11 cellular contexts compared by ENCODE assay signal in genomic region chr7:104341545-104341944, GRCh38. TPM values are rescaled to one million over a fixed set of nuclear protein-coding genes. Genes with fewer than 3 reads are reported as not detected.
DNase-seq lines count a peak whose midpoint lies in the region; FAIRE-seq and TF ChIP-seq lines count a peak whose summit lies in the region.
"Had no signal": no experiment of that assay in that cellular context is flagged by ENCODE, and none has a peak within 500 bp of the region (broad histone marks: within the 10 kb centered on the region; RNA-seq: fewer than 3 reads in every experiment).

No MANE protein-coding gene starts in this region.

- H4K8ac ChIP-seq in H1 (ENCODE audit: extremely low read depth, insufficient read depth, low read length), result no peak overlapping the region

- no peak overlapping the region for H2BK12ac ChIP-seq in H1 (ENCODE audit: low read depth, low read length)

- no peak overlapping the region for H2BK5ac ChIP-seq in H1 (ENCODE audit: low read depth, low read length)

- no peaks in the 10 kb centered on the region for H3K36me3 Mint-ChIP-seq in activated naive CD8-positive, alpha-beta T cell treated with anti-CD3 and anti-CD28 coated beads for 36 hours
- H3K36me3 Mint-ChIP-seq in CD4-positive, alpha-beta memory T cell, result no peaks in the 10 kb centered on the region

- H3K23ac ChIP-seq in H1 (ENCODE audit: insufficient read length), result no peak overlapping the region

- H3K27ac ChIP-seq in H1 (ENCODE audit: low read depth, low read length), result no peak overlapping the region
- no peak overlapping the region for H3K27ac ChIP-seq in right atrium auricular region
- no peak overlapping the region for H3K27ac ChIP-seq in CD4-positive, alpha-beta memory T cell (ENCODE audit: low read depth, low read length)

- H3K27me3 Mint-ChIP-seq in activated naive CD8-positive, alpha-beta T cell treated with anti-CD3 and anti-CD28 coated beads for 36 hours, result peaks cover 11% of the 10 kb centered on the region
- H3K27me3 Mint-ChIP-seq in CD4-positive, alpha-beta memory T cell, result no peaks in the 10 kb centered on the region

- H2BK20ac ChIP-seq in H1 (ENCODE audit: low read length), result no peak overlapping the region

- no peak overlapping the region for H2BK15ac ChIP-seq in H1 (ENCODE audit: low read length)

- no peak overlapping the region for H3K14ac ChIP-seq in H1 (ENCODE audit: insufficient read length)

- H3K27ac Mint-ChIP-seq in activated naive CD8-positive, alpha-beta T cell treated with anti-CD3 and anti-CD28 coated beads for 36 hours, result no peak overlapping the region
- no peak overlapping the region for H3K27ac Mint-ChIP-seq in CD4-positive, alpha-beta memory T cell
- H3K27ac Mint-ChIP-seq: activated naive CD8-positive, alpha-beta T cell treated with anti-CD3 and anti-CD28 coated beads, Interleukin-2, amount 50 U/mL, for 24 hours had no signal

- H3K4ac ChIP-seq in H1 (replicated peaks; ENCODE audit: insufficient read length, low read depth, low read length), result no peak overlapping the region

- DNase-seq in Ammon's horn (ENCODE audit: low spot score) (peak; percentile 49), H7 (peak; percentile 64), NCI-H748 (lab: John Stamatoyannopoulos, UW; ENCODE audit: unreplicated experiment) (peak; percentile 30), H1 (ENCODE audit: low read depth in 1 of 2, low spot score in 2 of 2) (peak in 1 of 2 experiments; percentile 61), right atrium auricular region (ENCODE audit: low spot score) (no peak)
- DNase-seq in activated naive CD4-positive, alpha-beta T cell treated with anti-CD3 and anti-CD28 coated beads, Interleukin-2, amount 50 U/mL, for 16 hours, result no peak
- no peak for DNase-seq in activated naive CD8-positive, alpha-beta T cell treated with anti-CD3 and anti-CD28 coated beads for 36 hours
- DNase-seq in CD4-positive, alpha-beta memory T cell, result no peak
- DNase-seq: activated naive CD8-positive, alpha-beta T cell treated with anti-CD3 and anti-CD28 coated beads, Interleukin-2, amount 50 U/mL, for 24 hours; NCI-H1436 treated with DMSO at 0.1 percent for 48 hours had no signal

- TF ChIP-seq CTCF in H1 (IDR thresholded peaks at IDR 0.05; ENCODE audit: control extremely low read depth in 1 of 3, insufficient read depth in 1 of 3, low read depth in 1 of 3, low read length in 3 of 3) (peak; percentile 70 to 81 (median 79)), right atrium auricular region (IDR thresholded peaks at IDR 0.05) (no peak)

- H3K79me2 ChIP-seq in H1 (ENCODE audit: control insufficient read depth in 1 of 2, insufficient read depth in 2 of 2, low read length in 2 of 2), result no peaks in the 10 kb centered on the region

- no peaks in the 10 kb centered on the region for H3K36me3 ChIP-seq in H7 (replicated peaks; ENCODE audit: control insufficient read depth, insufficient read depth, low read length)
- no peaks in the 10 kb centered on the region for H3K36me3 ChIP-seq in H1 (ENCODE audit: control insufficient read depth in 2 of 4, insufficient read depth in 4 of 4, low read length in 3 of 4)
- H3K36me3 ChIP-seq in right atrium auricular region, result no peaks in the 10 kb centered on the region
- no peaks in the 10 kb centered on the region for H3K36me3 ChIP-seq in CD4-positive, alpha-beta memory T cell (ENCODE audit: insufficient read depth, low read length)

- intact Hi-C loops in CD4-positive, alpha-beta memory T cell (cut with micrococcal nuclease), result no loop called here

- H3K4me3 Mint-ChIP-seq in activated naive CD8-positive, alpha-beta T cell treated with anti-CD3 and anti-CD28 coated beads for 36 hours, result no peak overlapping the region
- no peak overlapping the region for H3K4me3 Mint-ChIP-seq in CD4-positive, alpha-beta memory T cell
- H3K4me3 Mint-ChIP-seq: activated naive CD8-positive, alpha-beta T cell treated with anti-CD3 and anti-CD28 coated beads, Interleukin-2, amount 50 U/mL, for 24 hours had no signal

- peak; percentile 48 for FAIRE-seq in H1 (lab: Jason Lieb, UNC)

- no peaks in the 10 kb centered on the region for H3K4me1 Mint-ChIP-seq in activated naive CD8-positive, alpha-beta T cell treated with anti-CD3 and anti-CD28 coated beads for 36 hours
- H3K4me1 Mint-ChIP-seq in CD4-positive, alpha-beta memory T cell, result no peaks in the 10 kb centered on the region
- H3K4me1 Mint-ChIP-seq: activated naive CD8-positive, alpha-beta T cell treated with anti-CD3 and anti-CD28 coated beads, Interleukin-2, amount 50 U/mL, for 24 hours had no signal

- H4K91ac ChIP-seq in H1 (replicated peaks; ENCODE audit: insufficient read length, low read length), result no peak overlapping the region

- 50% methylated on average over 2 of the region's 2 CpGs; no CpG with 5 or more reads in 1 of the 2 experiments for WGBS in H1 (ENCODE audit: extremely low coverage in 1 of 2, insufficient coverage in 1 of 2, insufficient read length in 1 of 2, insufficient replicate concordance in 2 of 2, low coverage in 1 of 2, low lambda C conversion rate in 2 of 2, missing lambda C conversion rate in 1 of 2), 2 experiments

- H4K5ac ChIP-seq in H1 (ENCODE audit: insufficient read length, low read depth, low read length), result no peak overlapping the region

- H2AFZ ChIP-seq in H1 (ENCODE audit: low read length), result no peak overlapping the region

- TF ChIP-seq RAD21 in H1 (IDR thresholded peaks at IDR 0.05 in 1 of 2, conservative IDR thresholded peaks at IDR 0.05 in 1 of 2; ENCODE audit: low read depth in 2 of 2, low read length in 2 of 2), result peak; percentile 91 to 94

- H2BK120ac ChIP-seq in H1 (replicated peaks; ENCODE audit: low read depth, low read length), result no peak overlapping the region

- no peak overlapping the region for H3K18ac ChIP-seq in H1 (ENCODE audit: extremely low read depth, low read length)

- H3K4me1 ChIP-seq in H1 (replicated peaks in 1 of 4; ENCODE audit: control insufficient read depth in 3 of 4, insufficient read depth in 4 of 4, low read length in 3 of 4), result no peaks in the 10 kb centered on the region
- H3K4me1 ChIP-seq in right atrium auricular region, result no peaks in the 10 kb centered on the region
- H3K4me1 ChIP-seq in CD4-positive, alpha-beta memory T cell (ENCODE audit: insufficient read depth, low read length), result no peaks in the 10 kb centered on the region

- H3K27me3 ChIP-seq in H7 (ENCODE audit: control insufficient read depth, insufficient read depth, low read length) (no peaks in the 10 kb centered on the region), H1 (replicated peaks in 1 of 4; ENCODE audit: control insufficient read depth in 3 of 4, extremely low read depth in 1 of 4, insufficient read depth in 3 of 4, low read length in 3 of 4) (no peaks in the 10 kb centered on the region), right atrium auricular region (no peaks in the 10 kb centered on the region)
- H3K27me3 ChIP-seq in CD4-positive, alpha-beta memory T cell (ENCODE audit: insufficient read depth, low read length), result no peaks in the 10 kb centered on the region

- no peaks in the 10 kb centered on the region for H4K20me1 ChIP-seq in H1 (replicated peaks in 1 of 2; ENCODE audit: control insufficient read depth in 1 of 2, insufficient read depth in 2 of 2, low read length in 2 of 2)

- H3K4me3 ChIP-seq in H7 (ENCODE audit: insufficient read depth, low read depth, low read length) (no peak overlapping the region), H1 (ENCODE audit: extremely low read depth in 1 of 4, insufficient read depth in 2 of 4, low read depth in 3 of 4, low read length in 4 of 4) (no peak overlapping the region), right atrium auricular region (no peak overlapping the region)
- H3K4me3 ChIP-seq in CD4-positive, alpha-beta memory T cell (ENCODE audit: low read length in 2 of 2), result no peak overlapping the region

- H3K9me3 ChIP-seq in H1 (ENCODE audit: insufficient read depth in 2 of 2, low read depth in 1 of 2, low read length in 1 of 2) (no peaks in the 10 kb centered on the region), right atrium auricular region (no peaks in the 10 kb centered on the region)
- H3K9me3 ChIP-seq in CD4-positive, alpha-beta memory T cell (ENCODE audit: control insufficient read depth in 1 of 2, low read length in 2 of 2), result no peaks in the 10 kb centered on the region

- no peak overlapping the region for H2AK5ac ChIP-seq in H1 (ENCODE audit: low read depth, low read length)

- H3K9ac ChIP-seq in H1 (replicated peaks in 1 of 4; ENCODE audit: extremely low read depth in 1 of 4, low read depth in 3 of 4, low read length in 3 of 4), result no peak overlapping the region

- H3K4me2 ChIP-seq in H1 (ENCODE audit: insufficient read depth in 1 of 2, low read depth in 2 of 2, low read length in 2 of 2), result no peak overlapping the region

- TF ChIP-seq POLR2A in H1 (IDR thresholded peaks at IDR 0.05; ENCODE audit: control extremely low read depth in 1 of 2, low read depth in 2 of 2, low read length in 2 of 2), result no peak

- no peak for TF ChIP-seq EP300 in H1 (IDR thresholded peaks at IDR 0.05; ENCODE audit: borderline replicate concordance in 1 of 2, low read depth in 2 of 2, low read length in 2 of 2)

- POLR2A ChIA-PET in H1 (lab: Charles Lee; ENCODE audit: partially characterized antibody), result no interaction called here
- POLR2A ChIA-PET in CD4-positive, alpha-beta memory T cell (lab: Charles Lee; ENCODE audit: partially characterized antibody), result no interaction called here

- no peak overlapping the region for H3K56ac ChIP-seq in H1 (replicated peaks; ENCODE audit: insufficient read length, low read depth, low read length)

- no peaks in the 10 kb centered on the region for H3K9me3 Mint-ChIP-seq in activated naive CD8-positive, alpha-beta T cell treated with anti-CD3 and anti-CD28 coated beads for 36 hours
- H3K9me3 Mint-ChIP-seq in CD4-positive, alpha-beta memory T cell, result peaks cover 0 to 3% (median 0%) of the 10 kb centered on the region in 8 donors
- H3K9me3 Mint-ChIP-seq: activated naive CD8-positive, alpha-beta T cell treated with anti-CD3 and anti-CD28 coated beads, Interleukin-2, amount 50 U/mL, for 24 hours had no signal

- H3K23me2 ChIP-seq in H1 (ENCODE audit: low read depth, low read length), result no peaks in the 10 kb centered on the region

- no peaks in the 10 kb centered on the region for H3K79me1 ChIP-seq in H1 (ENCODE audit: low read depth, low read length)

- CTCF ChIA-PET in H1 (lab: Charles Lee; ENCODE audit: partially characterized antibody), result interaction anchor here (0.6 to 2.9 kb wide), 23 partner anchors 12 to 542 kb away, joined by 3 to 14 read pairs (median 3); no protein-coding TSS in a partner anchor
- CTCF ChIA-PET in CD4-positive, alpha-beta memory T cell (lab: Charles Lee; ENCODE audit: partially characterized antibody), result no interaction called here

RNA-seq across cellular contexts. Expression of gene LHFPL3, which starts 13.1 kb away (rescaled TPM):
- 0.80 TPM in 1 of 2 replicates, not detected in the other for total RNA-seq in H7 (2014; rRNA removed; shearing (Covaris generic))
- total RNA-seq in H1 (2021; fragmentation: NEBNext Ultra II Directional; extraction: Animal tissue kit (Norgen Biotek cat#: 25700)), result 0.50 and 0.69 TPM in 2 replicates
- polyA plus RNA-seq in H1 (2011; rRNA removed), result 0.20 and 0.24 TPM in 2 replicates
- polyA plus RNA-seq in H1 (2011; cell fraction: cytosol; rRNA removed), result 0.09 TPM
- 0.20 TPM for polyA plus RNA-seq in H1 (2011; cell fraction: nucleus; rRNA removed)
- polyA plus RNA-seq in H1 (2012, experiment 1 of 2), result 0.11 to 0.21 TPM (median 0.18 TPM) in 4 replicates
- polyA plus RNA-seq in H1 (2012, experiment 2 of 2), result not detected
- polyA plus RNA-seq in H1 (2013, experiment 1 of 2), result 0.22 TPM
- polyA plus RNA-seq in H1 (2013, experiment 2 of 2), result 0.11 TPM
- 0.37 and 0.38 TPM in 2 replicates for polyA minus RNA-seq in H1 (2011; rRNA and poly(A)+ RNA removed)
- polyA minus RNA-seq in H1 (2011; cell fraction: cytosol; rRNA and poly(A)+ RNA removed), result 0.81 TPM
- polyA minus RNA-seq in H1 (2011; cell fraction: nucleus; rRNA and poly(A)+ RNA removed), result 1.4 TPM
- total RNA-seq in right atrium auricular region, result not detected
- total RNA-seq in activated naive CD8-positive, alpha-beta T cell treated with anti-CD3 and anti-CD28 coated beads for 36 hours, result not detected
- not detected for total RNA-seq in CD4-positive, alpha-beta memory T cell
- not detected for polyA plus RNA-seq in CD4-positive, alpha-beta memory T cell
- total RNA-seq: fibroblast of lung had no signal
- polyA plus RNA-seq: fibroblast of lung had no signal

Comparison
In these comparisons a context has a peak if more than half of its experiments do, and no peak if none do; other contexts are left out.
1. DNase-seq: peak in Ammon's horn (single experiment), H7 (single experiment) and NCI-H748 (single experiment); none in activated naive CD4-positive, alpha-beta T cell treated with anti-CD3 and anti-CD28 coated beads, Interleukin-2, amount 50 U/mL, for 16 hours (single experiment), right atrium auricular region (single experiment), activated naive CD8-positive, alpha-beta T cell treated with anti-CD3 and anti-CD28 coated beads for 36 hours (single experiment) and CD4-positive, alpha-beta memory T cell (0 of 5).
2. CTCF ChIP-seq: peak in H1 (3 of 3); none in right atrium auricular region (0 of 2).